2 cellular contexts compared by ENCODE assay signal in genomic region chr14:88384653-88385205, GRCh38.
TF ChIP-seq lines count a peak whose summit lies in the region.

No MANE protein-coding gene starts in this region.

TF ChIP-seq in K562, 482 proteins besides CTCF, POLR2A, EP300 and RAD21 (continued from another document):
- no peak for TF ChIP-seq PML (IDR thresholded peaks at IDR 0.05; ENCODE audit: low read length)
- no peak for TF ChIP-seq NRF1 (conservative IDR thresholded peaks at IDR 0.05 in 1 of 2, IDR thresholded peaks at IDR 0.05 in 1 of 2)
- no peak for TF ChIP-seq KLF6 (CRISPR knock-in tag; IDR thresholded peaks at IDR 0.05; ENCODE audit: borderline replicate concordance)
- TF ChIP-seq MED1 (CRISPR knock-in tag; IDR thresholded peaks at IDR 0.05; ENCODE audit: borderline replicate concordance) = no peak
- TF ChIP-seq ILK (tag; IDR thresholded peaks at IDR 0.05; ENCODE audit: borderline replicate concordance, low read depth) = no peak
- no peak for TF ChIP-seq GATAD2A (IDR thresholded peaks at IDR 0.05)
- no peak for TF ChIP-seq ZNF274 (IDR thresholded peaks at IDR 0.05; ENCODE audit: borderline replicate concordance, low read depth, low read length)
- no peak for TF ChIP-seq MCM5 (IDR thresholded peaks at IDR 0.05; ENCODE audit: low read depth)
- TF ChIP-seq TCF7L2 (IDR thresholded peaks at IDR 0.05; ENCODE audit: low read depth, low read length) = no peak
- no peak for TF ChIP-seq ZNF518B (CRISPR knock-in tag; IDR thresholded peaks at IDR 0.05)
- TF ChIP-seq, protein P1, sequence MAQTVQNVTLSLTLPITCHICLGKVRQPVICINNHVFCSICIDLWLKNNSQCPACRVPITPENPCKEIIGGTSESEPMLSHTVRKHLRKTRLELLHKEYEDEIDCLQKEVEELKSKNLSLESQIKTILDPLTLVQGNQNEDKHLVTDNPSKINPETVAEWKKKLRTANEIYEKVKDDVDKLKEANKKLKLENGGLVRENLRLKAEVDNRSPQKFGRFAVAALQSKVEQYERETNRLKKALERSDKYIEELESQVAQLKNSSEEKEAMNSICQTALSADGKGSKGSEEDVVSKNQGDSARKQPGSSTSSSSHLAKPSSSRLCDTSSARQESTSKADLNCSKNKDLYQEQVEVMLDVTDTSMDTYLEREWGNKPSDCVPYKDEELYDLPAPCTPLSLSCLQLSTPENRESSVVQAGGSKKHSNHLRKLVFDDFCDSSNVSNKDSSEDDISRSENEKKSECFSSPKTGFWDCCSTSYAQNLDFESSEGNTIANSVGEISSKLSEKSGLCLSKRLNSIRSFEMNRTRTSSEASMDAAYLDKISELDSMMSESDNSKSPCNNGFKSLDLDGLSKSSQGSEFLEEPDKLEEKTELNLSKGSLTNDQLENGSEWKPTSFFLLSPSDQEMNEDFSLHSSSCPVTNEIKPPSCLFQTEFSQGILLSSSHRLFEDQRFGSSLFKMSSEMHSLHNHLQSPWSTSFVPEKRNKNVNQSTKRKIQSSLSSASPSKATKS (CRISPR knock-in tag; IDR thresholded peaks at IDR 0.05) = no peak
TF ChIP-seq in K562: peak in this region for 0.

TF ChIP-seq in liver, 16 proteins besides CTCF, POLR2A, EP300 and RAD21 (continued from another document):
- no peak for TF ChIP-seq REST (IDR thresholded peaks at IDR 0.05)
- no peak for TF ChIP-seq FOXA1 (IDR thresholded peaks at IDR 0.05)
- no peak for TF ChIP-seq YY1 (IDR thresholded peaks at IDR 0.05)
